In the genomic region with DNA sequence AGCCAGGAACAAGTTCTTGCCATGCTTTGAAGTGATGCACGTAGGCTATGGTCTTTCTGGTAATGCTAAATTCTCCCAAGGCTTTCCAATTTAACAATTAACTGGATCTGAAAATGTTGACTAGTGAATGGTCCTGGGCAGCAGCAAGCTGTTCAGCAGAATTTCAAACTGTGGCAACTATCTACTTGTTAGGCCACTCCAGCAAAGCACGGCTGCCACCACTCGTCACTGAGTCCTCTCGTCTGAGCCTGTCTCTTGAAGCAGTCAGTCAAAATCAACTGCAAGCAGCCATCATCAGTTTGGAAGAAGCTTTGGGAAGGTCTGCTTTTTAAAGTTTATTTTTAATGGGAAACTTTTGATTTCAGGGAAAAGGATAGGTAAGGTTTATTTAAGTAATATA, we compare ENCODE assay signal across 19 cellular contexts. TPM values are rescaled to one million over a fixed set of nuclear protein-coding genes. Genes with fewer than 3 reads are reported as not detected.
"Had no signal": no experiment of that assay in that cellular context is flagged by ENCODE, and none has a peak within 500 bp of the region (broad histone marks: within the 10 kb centered on the region; RNA-seq: fewer than 3 reads in every experiment).

No MANE protein-coding gene starts in this region.

- H3K27me3 Mint-ChIP-seq: activated naive CD8-positive, alpha-beta T cell treated with anti-CD3 and anti-CD28 coated beads for 36 hours had no signal

- H3K27me3 ChIP-seq: dorsolateral prefrontal cortex, esophagus muscularis mucosa, spleen, suprapubic skin, upper lobe of right lung had no signal

- H3K27ac ChIP-seq: dorsolateral prefrontal cortex, esophagus muscularis mucosa, spleen, suprapubic skin, upper lobe of right lung had no signal

- H3K9me3 Mint-ChIP-seq: activated naive CD8-positive, alpha-beta T cell treated with anti-CD3 and anti-CD28 coated beads for 36 hours; immature natural killer cell; natural killer cell; T-helper 2 cell treated with Interferon-gamma antibody and Interleukin-4, amounts not matched to agents 5 μg/mL and 100 μg/mL, for 36 hours had no signal

- H3K9me3 ChIP-seq: esophagus muscularis mucosa, mucosa of descending colon, spleen, suprapubic skin, upper lobe of right lung had no signal

- DNase-seq: activated effector memory CD4-positive, alpha-beta T cell treated with anti-CD3 and anti-CD28 coated beads, Interleukin-2, amount 50 U/mL, for 16 hours; activated naive CD8-positive, alpha-beta T cell treated with anti-CD3 and anti-CD28 coated beads for 36 hours; activated T-cell treated with anti-CD3 and anti-CD28 coated beads, Interleukin-2, amount 50 U/mL, for 1 hour; immature natural killer cell; mucosa of descending colon; natural killer cell; spleen; stimulated activated CD4-positive, alpha-beta T cell treated with anti-CD3 and anti-CD28 coated beads, Interleukin-1b, Interleukin-23, amount 100 ng/mL, for 48 hours; stimulated activated naive CD4-positive, alpha-beta T cell treated with Interleukin-2 at 50 U/mL for 16 hours; upper lobe of right lung had no signal

- H3K27ac Mint-ChIP-seq: activated naive CD8-positive, alpha-beta T cell treated with anti-CD3 and anti-CD28 coated beads for 36 hours; immature natural killer cell; natural killer cell; T-helper 2 cell treated with Interferon-gamma antibody and Interleukin-4, amounts not matched to agents 5 μg/mL and 100 μg/mL, for 36 hours had no signal

- H3K36me3 Mint-ChIP-seq: natural killer cell had no signal

- ATAC-seq: activated CD4-positive, CD25-positive, alpha-beta regulatory T cell treated with anti-CD3 and anti-CD28 coated beads, Interleukin-2, amount 50 U/mL, for 24 hours; mucosa of descending colon; natural killer cell; sciatic nerve; upper lobe of right lung had no signal

- H3K4me3 ChIP-seq: dorsolateral prefrontal cortex, esophagus muscularis mucosa, lung, mucosa of descending colon, spleen, suprapubic skin, upper lobe of right lung had no signal

- H3K4me3 Mint-ChIP-seq: activated naive CD8-positive, alpha-beta T cell treated with anti-CD3 and anti-CD28 coated beads for 36 hours; immature natural killer cell; natural killer cell; T-helper 2 cell treated with Interferon-gamma antibody and Interleukin-4, amounts not matched to agents 5 μg/mL and 100 μg/mL, for 36 hours had no signal

RNA-seq across cellular contexts. Expression of a gene that starts 16.8 kb away (rescaled TPM):
- total RNA-seq: activated naive CD8-positive, alpha-beta T cell treated with anti-CD3 and anti-CD28 coated beads for 36 hours; esophagus muscularis mucosa; lung; mucosa of descending colon; osteoblast; pulmonary artery endothelial cell; suprapubic skin; upper lobe of right lung had no signal
- polyA plus RNA-seq: immature natural killer cell, lung had no signal
